10 cellular contexts compared by ENCODE assay signal in the genomic region with DNA sequence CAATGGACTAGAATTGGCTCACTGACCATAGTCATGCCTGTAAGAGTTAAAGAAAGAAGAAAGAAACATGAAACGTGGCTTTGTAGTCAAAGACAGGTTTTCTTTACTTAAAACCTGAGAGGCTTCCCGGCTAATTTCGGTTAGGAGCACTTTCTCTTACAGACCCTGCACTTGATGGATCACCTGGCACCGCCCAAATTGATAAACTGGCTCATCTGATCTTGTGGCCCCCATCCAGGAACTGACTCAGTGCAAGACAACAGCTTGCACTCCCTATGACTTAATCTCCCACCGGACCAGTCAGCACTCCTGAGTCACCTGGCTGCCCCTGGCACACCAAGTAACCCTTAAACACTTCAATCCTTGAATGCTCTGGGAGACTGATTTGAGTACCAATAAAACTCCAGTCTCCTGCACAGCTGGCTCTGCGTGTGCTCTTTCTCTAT. TPM values are rescaled to one million over a fixed set of nuclear protein-coding genes. Genes with fewer than 3 reads are reported as not detected.
DNase-seq lines count a peak whose midpoint lies in the region; ATAC-seq and TF ChIP-seq lines count a peak whose summit lies in the region.
"Had no signal": no experiment of that assay in that cellular context is flagged by ENCODE, and none has a peak within 500 bp of the region (broad histone marks: within the 10 kb centered on the region; RNA-seq: fewer than 3 reads in every experiment).

No MANE protein-coding gene starts in this region.

- no peak overlapping the region for H3K4me3 ChIP-seq in subcutaneous abdominal adipose tissue (ENCODE audit: low read depth in 1 of 5, low read length in 5 of 5)

- H3K9me3 Mint-ChIP-seq in activated T-cell treated with anti-CD3 and anti-CD28 coated beads, Interleukin-2, amount 50 U/mL, for 72 hours = no peaks in the 10 kb centered on the region
- H3K9me3 Mint-ChIP-seq: activated naive CD4-positive, alpha-beta T cell treated with anti-CD3 and anti-CD28 coated beads, Interleukin-2, amount 50 U/mL, for 24 hours; IgD-negative memory B cell had no signal

- H3K9ac ChIP-seq in subcutaneous abdominal adipose tissue (ENCODE audit: low read length in 5 of 5) = peak overlapping the region in 2 of 5 donors; percentile 7 to 23

- peak; percentile 34 to 74 for ATAC-seq in activated T-cell treated with anti-CD3 and anti-CD28 coated beads, Interleukin-2, amount 50 U/mL, for 72 hours (replicated peaks in 1 of 2)
- ATAC-seq in SK-N-SH treated with all-trans-retinoic acid at 6 μM for 48 hours (peak; percentile 70), foreskin keratinocyte (peak; percentile 94), GM18858 (IDR thresholded peaks at IDR 0.05; ENCODE audit: unreplicated experiment) (no peak), HG03095 (IDR thresholded peaks at IDR 0.05; ENCODE audit: unreplicated experiment) (no peak), HG02884 (IDR thresholded peaks at IDR 0.05; ENCODE audit: unreplicated experiment) (no peak)

- H3K9me3 ChIP-seq in subcutaneous abdominal adipose tissue (ENCODE audit: control insufficient read depth in 5 of 5, low read length in 5 of 5) = no peaks in the 10 kb centered on the region

- H3K36me3 ChIP-seq in subcutaneous abdominal adipose tissue (ENCODE audit: control insufficient read depth in 5 of 5, insufficient read depth in 5 of 5, low read length in 5 of 5) = peaks cover 8 to 26% (median 15%) of the 10 kb centered on the region in 5 donors

- H3K27me3 ChIP-seq in foreskin keratinocyte (no peaks in the 10 kb centered on the region), subcutaneous abdominal adipose tissue (ENCODE audit: control insufficient read depth in 5 of 5, insufficient read depth in 4 of 5, low read length in 5 of 5) (no peaks in the 10 kb centered on the region)

- peaks cover 23% of the 10 kb centered on the region for H3K4me1 Mint-ChIP-seq in activated T-cell treated with anti-CD3 and anti-CD28 coated beads, Interleukin-2, amount 50 U/mL, for 72 hours (ENCODE audit: low read depth)

- peaks cover 3 to 26% of the 10 kb centered on the region in 2 donors for H3K36me3 Mint-ChIP-seq in activated T-cell treated with anti-CD3 and anti-CD28 coated beads, Interleukin-2, amount 50 U/mL, for 72 hours (ENCODE audit: insufficient read depth in 2 of 2)

- H3K27ac ChIP-seq in foreskin keratinocyte (peak overlapping the region; percentile 62), subcutaneous abdominal adipose tissue (ENCODE audit: low read depth, low read length) (peak overlapping the region; percentile 93)

- H3K27ac Mint-ChIP-seq in activated T-cell treated with anti-CD3 and anti-CD28 coated beads, Interleukin-2, amount 50 U/mL, for 72 hours = no peak overlapping the region
- H3K27ac Mint-ChIP-seq: activated naive CD4-positive, alpha-beta T cell treated with anti-CD3 and anti-CD28 coated beads, Interleukin-2, amount 50 U/mL, for 24 hours had no signal

- TF ChIP-seq CTCF in foreskin keratinocyte (conservative IDR thresholded peaks at IDR 0.05) = no peak

- no peak overlapping the region for H3K4me3 Mint-ChIP-seq in activated T-cell treated with anti-CD3 and anti-CD28 coated beads, Interleukin-2, amount 50 U/mL, for 72 hours
- H3K4me3 Mint-ChIP-seq: activated naive CD4-positive, alpha-beta T cell treated with anti-CD3 and anti-CD28 coated beads, Interleukin-2, amount 50 U/mL, for 24 hours had no signal

- no peak for DNase-seq in activated T-cell treated with anti-CD3 and anti-CD28 coated beads, Interleukin-2, amount 50 U/mL, for 72 hours
- DNase-seq in activated T-cell treated with anti-CD3 and anti-CD28 coated beads, Interleukin-2, amount 50 U/mL, for 1 hour = no peak
- DNase-seq in foreskin keratinocyte = peak; percentile 95 to 98

- no peaks in the 10 kb centered on the region for H3K27me3 Mint-ChIP-seq in activated T-cell treated with anti-CD3 and anti-CD28 coated beads, Interleukin-2, amount 50 U/mL, for 72 hours (ENCODE audit: low read depth)
- H3K27me3 Mint-ChIP-seq: activated naive CD4-positive, alpha-beta T cell treated with anti-CD3 and anti-CD28 coated beads, Interleukin-2, amount 50 U/mL, for 24 hours; IgD-negative memory B cell had no signal

- H3K4me1 ChIP-seq in foreskin keratinocyte (peaks cover 20% of the 10 kb centered on the region), subcutaneous abdominal adipose tissue (ENCODE audit: control insufficient read depth in 5 of 5, insufficient read depth in 5 of 5, low read length in 5 of 5) (peaks cover 0 to 30% (median 18%) of the 10 kb centered on the region in 5 donors)

TF ChIP-seq in SK-N-SH treated with all-trans-retinoic acid at 6 μM for 48 hours, 23 proteins besides CTCF, POLR2A, EP300 and RAD21:
- no peak for TF ChIP-seq OSR1 (CRISPR knock-in tag; IDR thresholded peaks at IDR 0.05)
- TF ChIP-seq ZNF565 (CRISPR knock-in tag; conservative IDR thresholded peaks at IDR 0.05; ENCODE audit: low read depth) = no peak
- no peak for TF ChIP-seq SNAI2 (CRISPR knock-in tag; IDR thresholded peaks at IDR 0.05)
- TF ChIP-seq, protein P1, sequence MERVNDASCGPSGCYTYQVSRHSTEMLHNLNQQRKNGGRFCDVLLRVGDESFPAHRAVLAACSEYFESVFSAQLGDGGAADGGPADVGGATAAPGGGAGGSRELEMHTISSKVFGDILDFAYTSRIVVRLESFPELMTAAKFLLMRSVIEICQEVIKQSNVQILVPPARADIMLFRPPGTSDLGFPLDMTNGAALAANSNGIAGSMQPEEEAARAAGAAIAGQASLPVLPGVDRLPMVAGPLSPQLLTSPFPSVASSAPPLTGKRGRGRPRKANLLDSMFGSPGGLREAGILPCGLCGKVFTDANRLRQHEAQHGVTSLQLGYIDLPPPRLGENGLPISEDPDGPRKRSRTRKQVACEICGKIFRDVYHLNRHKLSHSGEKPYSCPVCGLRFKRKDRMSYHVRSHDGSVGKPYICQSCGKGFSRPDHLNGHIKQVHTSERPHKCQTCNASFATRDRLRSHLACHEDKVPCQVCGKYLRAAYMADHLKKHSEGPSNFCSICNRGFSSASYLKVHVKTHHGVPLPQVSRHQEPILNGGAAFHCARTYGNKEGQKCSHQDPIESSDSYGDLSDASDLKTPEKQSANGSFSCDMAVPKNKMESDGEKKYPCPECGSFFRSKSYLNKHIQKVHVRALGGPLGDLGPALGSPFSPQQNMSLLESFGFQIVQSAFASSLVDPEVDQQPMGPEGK (CRISPR knock-in tag; IDR thresholded peaks at IDR 0.05; ENCODE audit: borderline replicate concordance) = no peak

RNA-seq across cellular contexts. Expression of a gene that starts 12.3 kb away (rescaled TPM):
- total RNA-seq in activated T-cell treated with anti-CD3 and anti-CD28 coated beads, Interleukin-2, amount 50 U/mL, for 72 hours = 10 to 100 TPM; 77.4 to 78.3 TPM
- 109 and 111 TPM in 2 replicates for total RNA-seq in foreskin keratinocyte
- polyA plus RNA-seq in foreskin keratinocyte = 129 and 140 TPM in 2 replicates

RNA-seq across cellular contexts. Expression of a gene that starts 37.0 kb away (rescaled TPM):
- 10 to 100 TPM; 74.9 to 76.6 TPM for total RNA-seq in activated T-cell treated with anti-CD3 and anti-CD28 coated beads, Interleukin-2, amount 50 U/mL, for 72 hours
- total RNA-seq in foreskin keratinocyte = 146 and 179 TPM in 2 replicates
- polyA plus RNA-seq in foreskin keratinocyte = 196 and 220 TPM in 2 replicates

Comparison
In these comparisons a context has a peak if more than half of its experiments do, and no peak if none do; other contexts are left out.
1. ATAC-seq: peak in activated T-cell treated with anti-CD3 and anti-CD28 coated beads, Interleukin-2, amount 50 U/mL, for 72 hours (2 of 2), SK-N-SH treated with all-trans-retinoic acid at 6 μM for 48 hours (single experiment) and foreskin keratinocyte (single experiment); none in GM18858 (single experiment), HG03095 (single experiment) and HG02884 (single experiment).
2. DNase-seq: peak in foreskin keratinocyte (2 of 2); none in activated T-cell treated with anti-CD3 and anti-CD28 coated beads, Interleukin-2, amount 50 U/mL, for 72 hours (0 of 2) and activated T-cell treated with anti-CD3 and anti-CD28 coated beads, Interleukin-2, amount 50 U/mL, for 1 hour (single experiment).